Comparison of ENCODE assay signal across 1 cellular context in the genomic region with DNA sequence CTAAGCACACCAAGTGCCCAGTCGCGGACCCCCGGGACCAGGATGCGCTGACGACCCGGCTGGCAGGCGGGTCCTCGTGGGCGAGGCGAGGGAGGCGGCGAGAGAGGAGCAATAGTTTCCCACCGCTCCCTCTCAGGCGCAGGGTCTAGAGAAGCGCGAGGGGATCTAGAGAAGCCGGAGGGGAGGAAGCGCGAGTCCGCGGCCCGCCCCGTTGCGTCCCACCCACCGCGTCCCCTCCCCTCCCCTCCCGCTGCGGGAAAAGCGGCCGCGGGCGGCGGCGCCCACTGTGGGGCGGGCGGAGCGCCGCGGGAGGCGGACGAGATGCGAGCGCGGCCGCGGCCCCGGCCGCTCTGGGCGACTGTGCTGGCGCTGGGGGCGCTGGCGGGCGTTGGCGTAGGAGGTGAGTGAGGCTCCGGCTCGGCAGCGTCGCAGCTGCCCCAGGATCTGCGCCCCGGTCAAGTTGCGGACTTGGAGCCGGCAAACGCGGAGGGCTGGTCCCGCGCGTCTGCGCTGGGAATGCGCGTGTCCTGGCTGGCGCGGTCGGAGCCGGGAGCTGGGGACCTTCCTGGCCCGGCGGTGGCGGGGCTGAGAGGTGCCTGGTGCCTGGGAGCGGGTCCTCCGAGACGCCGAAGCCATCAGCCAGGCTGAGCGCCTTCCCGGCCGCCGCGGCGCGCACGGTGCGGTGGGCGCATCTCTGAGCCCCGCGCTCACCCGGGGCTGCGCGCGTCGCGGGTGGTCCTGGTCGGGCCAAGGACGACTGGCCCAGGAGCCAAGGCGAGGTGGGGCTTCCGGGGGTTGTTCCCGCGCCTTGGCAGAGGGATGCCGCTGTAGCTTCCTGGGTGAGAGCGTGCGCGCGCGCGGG.
TF ChIP-seq lines count a peak whose summit lies in the region.

Gene ITGB3, plus strand, starts transcription at position 287 of the 862 bp plus-strand sequence. Its CDS starts 35 bp downstream, at position 322.

TF ChIP-seq in GM12878, 131 proteins besides CTCF, POLR2A, EP300 and RAD21 (continues in another document):
- TF ChIP-seq RB1 (IDR thresholded peaks at IDR 0.05; ENCODE audit: borderline replicate concordance) (peak; percentile 47; the same call in 1 of the 2 replicates), IRF4 (IDR thresholded peaks at IDR 0.05; ENCODE audit: low read depth, low read length) (no peak), PAX8 (IDR thresholded peaks at IDR 0.05) (no peak), SPI1 (IDR thresholded peaks at IDR 0.05; ENCODE audit: borderline replicate concordance, insufficient read depth, low read depth, low read length) (no peak), PML (IDR thresholded peaks at IDR 0.05; ENCODE audit: low read length) (no peak), GATAD2B (conservative IDR thresholded peaks at IDR 0.05; ENCODE audit: low read depth) (peak; percentile 91; the same call in 1 of the 2 replicates), CHD1 (IDR thresholded peaks at IDR 0.05; ENCODE audit: low read depth, low read length) (0 out of 2 replicates have a peak, but pooled peaks have one; percentile 57), NFIC (IDR thresholded peaks at IDR 0.05; ENCODE audit: low read depth, low read length) (no peak), RELA (IDR thresholded peaks at IDR 0.05; ENCODE audit: borderline replicate concordance, partially characterized antibody) (no peak), SIX5 (IDR thresholded peaks at IDR 0.05; ENCODE audit: low read depth, low read length, severe bottlenecking) (no peak), FOXK2 (IDR thresholded peaks at IDR 0.05) (no peak), TAF1 (IDR thresholded peaks at IDR 0.05; ENCODE audit: borderline replicate concordance, low read depth, low read length) (no peak), MYB (IDR thresholded peaks at IDR 0.05; ENCODE audit: borderline replicate concordance, low read depth, low read length) (no peak), NFYA (IDR thresholded peaks at IDR 0.05; ENCODE audit: borderline replicate concordance, low read depth, low read length) (no peak), HDAC2 (IDR thresholded peaks at IDR 0.05) (0 out of 2 replicates have a peak, but pooled peaks have one; percentile 27), ZNF687 (IDR thresholded peaks at IDR 0.05) (0 out of 2 replicates have a peak, but pooled peaks have one; percentile 57), NR2F1 (conservative IDR thresholded peaks at IDR 0.05) (peak; percentile 68), ZZZ3 (IDR thresholded peaks at IDR 0.05; ENCODE audit: control insufficient read depth, insufficient read length, low read depth) (no peak), DPF2 (IDR thresholded peaks at IDR 0.05) (peak; percentile 80), CREM (IDR thresholded peaks at IDR 0.05; ENCODE audit: low read depth) (peak; percentile 48), MEF2B (IDR thresholded peaks at IDR 0.05; ENCODE audit: partially characterized antibody, poor library complexity, severe bottlenecking) (no peak), CHD4 (IDR thresholded peaks at IDR 0.05) (no peak), MEF2A (IDR thresholded peaks at IDR 0.05; ENCODE audit: insufficient read depth, low read depth, low read length) (no peak), MTA2 (IDR thresholded peaks at IDR 0.05; ENCODE audit: low read depth) (no peak), SMAD5 (IDR thresholded peaks at IDR 0.05; ENCODE audit: low read depth) (no peak), BRCA1 (IDR thresholded peaks at IDR 0.05; ENCODE audit: low read depth, low read length) (no peak), BHLHE40 (IDR thresholded peaks at IDR 0.05; ENCODE audit: borderline replicate concordance in 1 of 2, low read depth in 2 of 2, low read length in 1 of 2) (peak in 1 of 2 experiments; percentile 72; a peak in 2 of 4 replicates), NRF1 (conservative IDR thresholded peaks at IDR 0.05; ENCODE audit: low read depth, low read length) (0 out of 2 replicates have a peak, but pooled peaks have one; percentile 7), PKNOX1 (IDR thresholded peaks at IDR 0.05) (no peak), IKZF1 (conservative IDR thresholded peaks at IDR 0.05) (peak; percentile 92), SUZ12 (IDR thresholded peaks at IDR 0.05; ENCODE audit: unreplicated experiment) (no peak), CBFB (IDR thresholded peaks at IDR 0.05; ENCODE audit: low read depth) (no peak), ASH2L (IDR thresholded peaks at IDR 0.05; ENCODE audit: borderline replicate concordance, low read depth) (no peak), SREBF1 (IDR thresholded peaks at IDR 0.05; ENCODE audit: low read length) (no peak), BCLAF1 (IDR thresholded peaks at IDR 0.05) (0 out of 2 replicates have a peak, but pooled peaks have one; percentile 41), ZNF274 (IDR thresholded peaks at IDR 0.05; ENCODE audit: insufficient read depth, insufficient read length) (no peak), SMC3 (IDR thresholded peaks at IDR 0.05; ENCODE audit: borderline replicate concordance, low read length) (peak; percentile 28; the same call in 1 of the 2 replicates), FOS (IDR thresholded peaks at IDR 0.05; ENCODE audit: borderline replicate concordance, extremely low read depth, insufficient read length) (no peak), EZH2 (IDR thresholded peaks at IDR 0.05; ENCODE audit: borderline replicate concordance, control insufficient read depth, low read depth, low read length) (no peak), WRNIP1 (IDR thresholded peaks at IDR 0.05; ENCODE audit: borderline replicate concordance, low read depth, low read length) (no peak), HDGF (IDR thresholded peaks at IDR 0.05) (no peak), RBBP5 (conservative IDR thresholded peaks at IDR 0.05) (no peak), POLR2AphosphoS5 (IDR thresholded peaks at IDR 0.05; ENCODE audit: low read length) (peak; percentile 60; the same call in 1 of the 2 replicates), SP1 (IDR thresholded peaks at IDR 0.05; ENCODE audit: low read depth, low read length) (no peak), TCF12 (IDR thresholded peaks at IDR 0.05; ENCODE audit: low read depth, low read length) (peak; percentile 56; the same call in 1 of the 2 replicates), KAT2A (conservative IDR thresholded peaks at IDR 0.05; ENCODE audit: control insufficient read depth, low read depth, low read length) (no peak), TARDBP (IDR thresholded peaks at IDR 0.05; ENCODE audit: borderline replicate concordance) (no peak), PAX5 (IDR thresholded peaks at IDR 0.05; ENCODE audit: borderline replicate concordance, low read depth, low read length) (no peak), ZBTB33 (IDR thresholded peaks at IDR 0.05) (no peak)
- TF ChIP-seq, protein P1, sequence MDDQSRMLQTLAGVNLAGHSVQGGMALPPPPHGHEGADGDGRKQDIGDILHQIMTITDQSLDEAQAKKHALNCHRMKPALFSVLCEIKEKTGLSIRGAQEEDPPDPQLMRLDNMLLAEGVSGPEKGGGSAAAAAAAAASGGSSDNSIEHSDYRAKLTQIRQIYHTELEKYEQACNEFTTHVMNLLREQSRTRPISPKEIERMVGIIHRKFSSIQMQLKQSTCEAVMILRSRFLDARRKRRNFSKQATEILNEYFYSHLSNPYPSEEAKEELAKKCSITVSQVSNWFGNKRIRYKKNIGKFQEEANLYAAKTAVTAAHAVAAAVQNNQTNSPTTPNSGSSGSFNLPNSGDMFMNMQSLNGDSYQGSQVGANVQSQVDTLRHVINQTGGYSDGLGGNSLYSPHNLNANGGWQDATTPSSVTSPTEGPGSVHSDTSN (IDR thresholded peaks at IDR 0.05; ENCODE audit: insufficient replicate concordance, low read depth, low read length) = no peak
- TF ChIP-seq, protein P2, sequence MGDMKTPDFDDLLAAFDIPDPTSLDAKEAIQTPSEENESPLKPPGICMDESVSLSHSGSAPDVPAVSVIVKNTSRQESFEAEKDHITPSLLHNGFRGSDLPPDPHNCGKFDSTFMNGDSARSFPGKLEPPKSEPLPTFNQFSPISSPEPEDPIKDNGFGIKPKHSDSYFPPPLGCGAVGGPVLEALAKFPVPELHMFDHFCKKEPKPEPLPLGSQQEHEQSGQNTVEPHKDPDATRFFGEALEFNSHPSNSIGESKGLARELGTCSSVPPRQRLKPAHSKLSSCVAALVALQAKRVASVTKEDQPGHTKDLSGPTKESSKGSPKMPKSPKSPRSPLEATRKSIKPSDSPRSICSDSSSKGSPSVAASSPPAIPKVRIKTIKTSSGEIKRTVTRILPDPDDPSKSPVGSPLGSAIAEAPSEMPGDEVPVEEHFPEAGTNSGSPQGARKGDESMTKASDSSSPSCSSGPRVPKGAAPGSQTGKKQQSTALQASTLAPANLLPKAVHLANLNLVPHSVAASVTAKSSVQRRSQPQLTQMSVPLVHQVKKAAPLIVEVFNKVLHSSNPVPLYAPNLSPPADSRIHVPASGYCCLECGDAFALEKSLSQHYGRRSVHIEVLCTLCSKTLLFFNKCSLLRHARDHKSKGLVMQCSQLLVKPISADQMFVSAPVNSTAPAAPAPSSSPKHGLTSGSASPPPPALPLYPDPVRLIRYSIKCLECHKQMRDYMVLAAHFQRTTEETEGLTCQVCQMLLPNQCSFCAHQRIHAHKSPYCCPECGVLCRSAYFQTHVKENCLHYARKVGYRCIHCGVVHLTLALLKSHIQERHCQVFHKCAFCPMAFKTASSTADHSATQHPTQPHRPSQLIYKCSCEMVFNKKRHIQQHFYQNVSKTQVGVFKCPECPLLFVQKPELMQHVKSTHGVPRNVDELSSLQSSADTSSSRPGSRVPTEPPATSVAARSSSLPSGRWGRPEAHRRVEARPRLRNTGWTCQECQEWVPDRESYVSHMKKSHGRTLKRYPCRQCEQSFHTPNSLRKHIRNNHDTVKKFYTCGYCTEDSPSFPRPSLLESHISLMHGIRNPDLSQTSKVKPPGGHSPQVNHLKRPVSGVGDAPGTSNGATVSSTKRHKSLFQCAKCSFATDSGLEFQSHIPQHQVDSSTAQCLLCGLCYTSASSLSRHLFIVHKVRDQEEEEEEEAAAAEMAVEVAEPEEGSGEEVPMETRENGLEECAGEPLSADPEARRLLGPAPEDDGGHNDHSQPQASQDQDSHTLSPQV (IDR thresholded peaks at IDR 0.05) = no peak
